Comparison of ENCODE assay signal across 1 cellular context in the genomic region with DNA sequence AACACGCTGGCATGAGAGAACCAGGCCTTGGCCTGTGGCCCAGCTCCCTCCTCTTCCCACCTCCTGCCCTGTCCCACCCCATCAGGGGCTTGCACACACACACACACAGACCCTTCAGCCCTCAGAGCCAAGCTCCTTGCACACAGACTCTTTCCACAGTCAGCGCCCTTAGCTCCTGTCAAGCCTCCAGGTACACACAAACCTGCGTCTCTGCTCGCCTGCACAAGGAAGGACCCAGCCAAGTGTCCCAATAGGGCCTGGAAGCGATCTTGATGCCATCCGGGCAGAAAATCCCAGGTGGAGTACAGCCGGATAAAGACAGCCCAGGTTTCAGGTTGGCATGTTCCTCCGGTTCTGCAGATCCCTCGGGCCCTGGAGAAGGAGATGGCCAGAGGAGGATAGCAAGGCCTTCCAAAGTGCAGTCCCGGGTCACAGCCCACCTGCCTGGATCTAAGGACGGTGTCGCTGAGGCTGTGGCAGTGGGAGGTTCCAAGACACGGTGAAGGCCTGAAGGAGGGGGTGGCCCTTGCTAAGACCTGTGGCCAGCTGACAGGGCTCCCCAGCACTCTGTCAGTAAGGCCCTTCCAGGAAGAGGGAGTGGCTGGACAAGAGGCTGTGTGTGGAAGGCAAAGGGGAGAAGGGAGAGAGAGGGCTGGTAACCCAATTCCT.
TF ChIP-seq lines count a peak whose summit lies in the region.

No MANE protein-coding gene starts in this region.

TF ChIP-seq in GM23338, 12 proteins besides CTCF, POLR2A, EP300 and RAD21:
- TF ChIP-seq ZNF331 (CRISPR knock-in tag; IDR thresholded peaks at IDR 0.05; ENCODE audit: low read depth) (no peak), NANOG (IDR thresholded peaks at IDR 0.05; ENCODE audit: borderline replicate concordance) (no peak), ZNF114 (CRISPR knock-in tag; IDR thresholded peaks at IDR 0.05) (no peak), EZH2 (IDR thresholded peaks at IDR 0.05; ENCODE audit: low read depth, unreplicated experiment) (no peak), POLR2AphosphoS5 (IDR thresholded peaks at IDR 0.05; ENCODE audit: low read depth) (no peak), STAT1 (IDR thresholded peaks at IDR 0.05; ENCODE audit: unreplicated experiment) (no peak), CREB1 (CRISPR knock-in tag; IDR thresholded peaks at IDR 0.05; ENCODE audit: low read depth) (no peak), JUNB (IDR thresholded peaks at IDR 0.05; ENCODE audit: unreplicated experiment) (no peak), EZH2phosphoT487 (IDR thresholded peaks at IDR 0.05; ENCODE audit: unreplicated experiment) (no peak), ZNF462 (CRISPR knock-in tag; IDR thresholded peaks at IDR 0.05) (no peak)
- TF ChIP-seq, protein P1, sequence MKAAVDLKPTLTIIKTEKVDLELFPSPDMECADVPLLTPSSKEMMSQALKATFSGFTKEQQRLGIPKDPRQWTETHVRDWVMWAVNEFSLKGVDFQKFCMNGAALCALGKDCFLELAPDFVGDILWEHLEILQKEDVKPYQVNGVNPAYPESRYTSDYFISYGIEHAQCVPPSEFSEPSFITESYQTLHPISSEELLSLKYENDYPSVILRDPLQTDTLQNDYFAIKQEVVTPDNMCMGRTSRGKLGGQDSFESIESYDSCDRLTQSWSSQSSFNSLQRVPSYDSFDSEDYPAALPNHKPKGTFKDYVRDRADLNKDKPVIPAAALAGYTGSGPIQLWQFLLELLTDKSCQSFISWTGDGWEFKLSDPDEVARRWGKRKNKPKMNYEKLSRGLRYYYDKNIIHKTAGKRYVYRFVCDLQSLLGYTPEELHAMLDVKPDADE (IDR thresholded peaks at IDR 0.05) = no peak
- TF ChIP-seq, protein P2, sequence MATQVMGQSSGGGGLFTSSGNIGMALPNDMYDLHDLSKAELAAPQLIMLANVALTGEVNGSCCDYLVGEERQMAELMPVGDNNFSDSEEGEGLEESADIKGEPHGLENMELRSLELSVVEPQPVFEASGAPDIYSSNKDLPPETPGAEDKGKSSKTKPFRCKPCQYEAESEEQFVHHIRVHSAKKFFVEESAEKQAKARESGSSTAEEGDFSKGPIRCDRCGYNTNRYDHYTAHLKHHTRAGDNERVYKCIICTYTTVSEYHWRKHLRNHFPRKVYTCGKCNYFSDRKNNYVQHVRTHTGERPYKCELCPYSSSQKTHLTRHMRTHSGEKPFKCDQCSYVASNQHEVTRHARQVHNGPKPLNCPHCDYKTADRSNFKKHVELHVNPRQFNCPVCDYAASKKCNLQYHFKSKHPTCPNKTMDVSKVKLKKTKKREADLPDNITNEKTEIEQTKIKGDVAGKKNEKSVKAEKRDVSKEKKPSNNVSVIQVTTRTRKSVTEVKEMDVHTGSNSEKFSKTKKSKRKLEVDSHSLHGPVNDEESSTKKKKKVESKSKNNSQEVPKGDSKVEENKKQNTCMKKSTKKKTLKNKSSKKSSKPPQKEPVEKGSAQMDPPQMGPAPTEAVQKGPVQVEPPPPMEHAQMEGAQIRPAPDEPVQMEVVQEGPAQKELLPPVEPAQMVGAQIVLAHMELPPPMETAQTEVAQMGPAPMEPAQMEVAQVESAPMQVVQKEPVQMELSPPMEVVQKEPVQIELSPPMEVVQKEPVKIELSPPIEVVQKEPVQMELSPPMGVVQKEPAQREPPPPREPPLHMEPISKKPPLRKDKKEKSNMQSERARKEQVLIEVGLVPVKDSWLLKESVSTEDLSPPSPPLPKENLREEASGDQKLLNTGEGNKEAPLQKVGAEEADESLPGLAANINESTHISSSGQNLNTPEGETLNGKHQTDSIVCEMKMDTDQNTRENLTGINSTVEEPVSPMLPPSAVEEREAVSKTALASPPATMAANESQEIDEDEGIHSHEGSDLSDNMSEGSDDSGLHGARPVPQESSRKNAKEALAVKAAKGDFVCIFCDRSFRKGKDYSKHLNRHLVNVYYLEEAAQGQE (IDR thresholded peaks at IDR 0.05; ENCODE audit: unreplicated experiment) = no peak
